Comparison of ENCODE assay signal across 30 cellular contexts in genomic region chr10:63593576-63593975, GRCh38.
DNase-seq lines count a peak whose midpoint lies in the region; ATAC-seq and TF ChIP-seq lines count a peak whose summit lies in the region.
"Had no signal": no experiment of that assay in that cellular context is flagged by ENCODE, and none has a peak within 500 bp of the region (broad histone marks: within the 10 kb centered on the region; RNA-seq: fewer than 3 reads in every experiment).

No MANE protein-coding gene starts in this region.

- no peaks in the 10 kb centered on the region for H3K27me3 Mint-ChIP-seq in chondrocyte (ENCODE audit: low read depth)
- H3K27me3 Mint-ChIP-seq: activated naive CD4-positive, alpha-beta T cell treated with anti-CD3 and anti-CD28 coated beads, Interleukin-2, amount 10 ng/mL, durations not matched to agents 7 days and 5 days had no signal

- DNase-seq in Right ventricle myocardium superior (no peak), Right ventricle myocardium inferior (ENCODE audit: missing footprints) (no peak), astrocyte of the hippocampus (ENCODE audit: low read depth, low spot score) (peak; percentile 26), foreskin fibroblast (peak; percentile 34 to 69), NCI-H526 treated with DMSO at 0.1 percent for 48 hours (lab: John Stamatoyannopoulos, UW) (no peak), NCI-H748 treated with DMSO at 0.1 percent for 48 hours (lab: John Stamatoyannopoulos, UW) (no peak), chondrocyte (ENCODE audit: low spot score) (no peak)
- no peak for DNase-seq in activated CD4-positive, alpha-beta T cell treated with anti-CD3 and anti-CD28 coated beads, Interleukin-2, amount 50 U/mL, for 1 hour
- DNase-seq: activated CD4-positive, alpha-beta T cell treated with anti-CD3 and anti-CD28 coated beads for 1 hour; activated CD8-positive, alpha-beta T cell treated with anti-CD3 and anti-CD28 coated beads, Interleukin-2, amount 10 ng/mL, durations not matched to agents 7 days and 5 days; activated naive CD4-positive, alpha-beta T cell treated with anti-CD3 and anti-CD28 coated beads, Interleukin-2, amount 10 ng/mL, durations not matched to agents 7 days and 5 days; adrenal gland; Calu3; DND-41; effector CD8-positive, alpha-beta T cell; foreskin melanocyte; heart right ventricle; NCI-H1105; NCI-H187; NCI-H524 treated with DMSO at 0.1 percent for 48 hours; PC-9; SHP77; sigmoid colon; stimulated activated CD4-positive, alpha-beta T cell treated with anti-CD3 and anti-CD28 coated beads, Interleukin-4, amount 100 ng/mL, for 1 hour; T-helper 2 cell; transverse colon had no signal

- H3K9me3 Mint-ChIP-seq in chondrocyte (ENCODE audit: low read depth), result no peaks in the 10 kb centered on the region
- H3K9me3 Mint-ChIP-seq: activated naive CD4-positive, alpha-beta T cell treated with anti-CD3 and anti-CD28 coated beads, Interleukin-2, amount 10 ng/mL, durations not matched to agents 7 days and 5 days; mesothelial cell of epicardium had no signal

- ATAC-seq in Right ventricle myocardium superior (ENCODE audit: poor library complexity) (peak; percentile 27), Right ventricle myocardium inferior (no peak)
- ATAC-seq: activated CD8-positive, alpha-beta T cell treated with anti-CD3 and anti-CD28 coated beads, Interleukin-2, amount 10 ng/mL, durations not matched to agents 7 days and 5 days had no signal

- H3K4me3 ChIP-seq in foreskin fibroblast (ENCODE audit: low read depth in 1 of 2, low read length in 2 of 2), result no peak overlapping the region
- H3K4me3 ChIP-seq: adrenal gland, coronary artery, heart right ventricle, K562, PC-9, sigmoid colon, transverse colon had no signal

- peaks cover 7% of the 10 kb centered on the region for H3K4me1 Mint-ChIP-seq in chondrocyte (ENCODE audit: low read depth)

- intact Hi-C loops in Right ventricle myocardium superior (cut with DNase I), result no loop called here
- intact Hi-C loops in Right ventricle myocardium inferior (cut with DNase I), result no loop called here

- no peak overlapping the region for H3K27ac Mint-ChIP-seq in chondrocyte (ENCODE audit: unreplicated experiment)
- H3K27ac Mint-ChIP-seq: activated CD8-positive, alpha-beta T cell treated with anti-CD3 and anti-CD28 coated beads, Interleukin-2, amount 10 ng/mL, durations not matched to agents 7 days and 5 days; activated naive CD4-positive, alpha-beta T cell treated with anti-CD3 and anti-CD28 coated beads, Interleukin-2, amount 10 ng/mL, durations not matched to agents 7 days and 5 days; mesothelial cell of epicardium had no signal

- H3K4me3 Mint-ChIP-seq in chondrocyte (ENCODE audit: unreplicated experiment), result no peak overlapping the region
- H3K4me3 Mint-ChIP-seq: activated CD8-positive, alpha-beta T cell treated with anti-CD3 and anti-CD28 coated beads, Interleukin-2, amount 10 ng/mL, durations not matched to agents 7 days and 5 days; activated naive CD4-positive, alpha-beta T cell treated with anti-CD3 and anti-CD28 coated beads, Interleukin-2, amount 10 ng/mL, durations not matched to agents 7 days and 5 days; CD14-positive monocyte; mesothelial cell of epicardium had no signal

- no peak for TF ChIP-seq CTCF in foreskin fibroblast (IDR thresholded peaks at IDR 0.05; ENCODE audit: low read depth, low read length)
- no peak for TF ChIP-seq CTCF in chondrocyte (IDR thresholded peaks at IDR 0.05)

- H3K36me3 Mint-ChIP-seq in chondrocyte (ENCODE audit: low read depth), result peaks cover 19% of the 10 kb centered on the region

Comparison
In these comparisons a context has a peak if more than half of its experiments do, and no peak if none do; other contexts are left out.
1. DNase-seq: peak in astrocyte of the hippocampus (single experiment) and foreskin fibroblast (2 of 2); none in Right ventricle myocardium superior (single experiment), Right ventricle myocardium inferior (single experiment), NCI-H526 treated with DMSO at 0.1 percent for 48 hours (single experiment), activated CD4-positive, alpha-beta T cell treated with anti-CD3 and anti-CD28 coated beads, Interleukin-2, amount 50 U/mL, for 1 hour (single experiment), NCI-H748 treated with DMSO at 0.1 percent for 48 hours (single experiment) and chondrocyte (single experiment).